8 cellular contexts compared by ENCODE assay signal in genomic region chr3:184176377-184177330, GRCh38.
A peak's percentile ranks its signal among the peaks of the same experiment; 100 is the strongest.
DNase-seq lines count a peak whose midpoint lies in the region; ATAC-seq and TF ChIP-seq lines count a peak whose summit lies in the region.

No MANE protein-coding gene starts in this region.

- peak overlapping the region; percentile 90 for H3K27ac Mint-ChIP-seq in T-helper 2 cell treated with Interferon-gamma antibody and Interleukin-4, amounts not matched to agents 5 μg/mL and 100 μg/mL, for 36 hours

- H3K4me3 ChIP-seq in OCI-LY1 (ENCODE audit: low read depth, low read length, poor library complexity, severe bottlenecking) (peak overlapping the region; percentile 85), cardiac fibroblast (replicated peaks in 1 of 2; ENCODE audit: low read depth in 2 of 2, low read length in 2 of 2) (peak overlapping the region; percentile 98 to 99), skin epidermis (peak overlapping the region; percentile 72 to 100 (median 94))

- no peaks in the 10 kb centered on the region for H4K20me1 ChIP-seq in OCI-LY1 (ENCODE audit: insufficient read depth, low read length)

- peaks cover 16% of the 10 kb centered on the region for H3K79me2 ChIP-seq in OCI-LY1 (ENCODE audit: insufficient read depth, low read length)

- TF ChIP-seq CTCF in OCI-LY1 (IDR thresholded peaks at IDR 0.05; ENCODE audit: low read length) (no peak), cardiac fibroblast (IDR thresholded peaks at IDR 0.05; ENCODE audit: low read depth, low read length) (no peak)

- no peaks in the 10 kb centered on the region for H3K27me3 ChIP-seq in OCI-LY1 (ENCODE audit: insufficient read depth, low read length)

- H3K36me3 ChIP-seq in OCI-LY1 (ENCODE audit: insufficient read depth, low read length), result peaks cover 54% of the 10 kb centered on the region

- H3K4me3 Mint-ChIP-seq in T-helper 2 cell treated with Interferon-gamma antibody and Interleukin-4, amounts not matched to agents 5 μg/mL and 100 μg/mL, for 36 hours, result peak overlapping the region; percentile 98

- ATAC-seq in GM18873 (IDR thresholded peaks at IDR 0.05; ENCODE audit: low FRiP score, unreplicated experiment), result no peak

- H3F3A ChIP-seq in OCI-LY1 (ENCODE audit: insufficient read depth, low read length), result no peaks in the 10 kb centered on the region

- H3K27ac ChIP-seq in OCI-LY1 (ENCODE audit: low read depth, low read length, poor library complexity, severe bottlenecking) (no peak overlapping the region), skin epidermis (peak overlapping the region in 20 of 21 experiments; percentile 59 to 98 (median 96))

- no peak for DNase-seq in T-helper 2 cell treated with Interferon-gamma antibody and Interleukin-4, amounts not matched to agents 5 μg/mL and 100 μg/mL, for 36 hours (ENCODE audit: low spot score)
- DNase-seq in T-helper 2 cell, result no peak
- peak; percentile 95 to 97 for DNase-seq in cardiac fibroblast (ENCODE audit: low read depth in 2 of 2)
- DNase-seq in islet precursor cell, result peak; percentile 99
- DNase-seq in SHP77 treated with DMSO at 0.1 percent for 48 hours (lab: John Stamatoyannopoulos, UW), result no peak

- no peaks in the 10 kb centered on the region for H3K9me3 ChIP-seq in OCI-LY1 (ENCODE audit: low read length)

- peak overlapping the region; percentile 91 for H3K4me2 ChIP-seq in OCI-LY1 (ENCODE audit: low read length)

- H3K4me1 ChIP-seq in OCI-LY1 (ENCODE audit: insufficient read depth, low read length, severe bottlenecking), result peaks cover 26% of the 10 kb centered on the region

- H2AFZ ChIP-seq in OCI-LY1 (ENCODE audit: low read length), result no peak overlapping the region

- H3K27me3 Mint-ChIP-seq in T-helper 2 cell treated with Interferon-gamma antibody and Interleukin-4, amounts not matched to agents 5 μg/mL and 100 μg/mL, for 36 hours (ENCODE audit: low read depth), result no peaks in the 10 kb centered on the region

- H3K4me1 Mint-ChIP-seq in T-helper 2 cell treated with Interferon-gamma antibody and Interleukin-4, amounts not matched to agents 5 μg/mL and 100 μg/mL, for 36 hours (ENCODE audit: low read depth), result peaks cover 20% of the 10 kb centered on the region

- no peaks in the 10 kb centered on the region for H3K9me3 Mint-ChIP-seq in T-helper 2 cell treated with Interferon-gamma antibody and Interleukin-4, amounts not matched to agents 5 μg/mL and 100 μg/mL, for 36 hours

- peaks cover 41% of the 10 kb centered on the region for H3K36me3 Mint-ChIP-seq in T-helper 2 cell treated with Interferon-gamma antibody and Interleukin-4, amounts not matched to agents 5 μg/mL and 100 μg/mL, for 36 hours (ENCODE audit: low read depth)

- no peaks in the 10 kb centered on the region for H3K9me2 ChIP-seq in OCI-LY1 (ENCODE audit: low read depth, low read length)

- no peak overlapping the region; the same call in 1 of the 2 replicates for H3K9ac ChIP-seq in OCI-LY1 (ENCODE audit: low read length)

Comparison
In these comparisons a context has a peak if more than half of its experiments do, and no peak if none do; other contexts are left out.
1. DNase-seq: peak in cardiac fibroblast (2 of 2) and islet precursor cell (single experiment); none in T-helper 2 cell treated with Interferon-gamma antibody and Interleukin-4, amounts not matched to agents 5 μg/mL and 100 μg/mL, for 36 hours (single experiment), T-helper 2 cell (0 of 5) and SHP77 treated with DMSO at 0.1 percent for 48 hours (single experiment).
2. Peak in every context shown above with its lines, with median percentiles within 50 percentile points of each other: H3K4me3 ChIP-seq.